17 cellular contexts compared by ENCODE assay signal in the genomic region with DNA sequence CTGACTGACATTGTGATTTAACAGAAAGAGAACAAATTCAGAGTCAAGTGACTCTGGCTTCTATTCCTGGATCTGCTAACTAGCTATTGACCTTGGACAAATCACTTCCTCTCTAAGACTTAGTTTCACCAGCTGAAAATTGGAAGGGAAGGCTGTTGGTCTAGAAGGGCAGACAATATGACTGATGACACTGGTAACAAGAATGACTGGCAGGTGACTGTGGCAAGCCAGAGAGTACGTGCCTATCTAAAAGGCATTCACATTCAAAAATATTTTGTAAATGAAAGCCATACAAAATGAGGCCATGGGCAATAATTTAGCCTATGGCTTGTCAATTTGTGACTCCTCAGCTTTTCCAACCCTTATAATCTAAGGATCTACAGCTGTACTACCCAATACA. TPM values are rescaled to one million over a fixed set of nuclear protein-coding genes. Genes with fewer than 3 reads are reported as not detected.
DNase-seq lines count a peak whose midpoint lies in the region; ATAC-seq lines count a peak whose summit lies in the region.
"Had no signal": no experiment of that assay in that cellular context is flagged by ENCODE, and none has a peak within 500 bp of the region (broad histone marks: within the 10 kb centered on the region; RNA-seq: fewer than 3 reads in every experiment).

No MANE protein-coding gene starts in this region.

- no peaks in the 10 kb centered on the region for H3K9me3 ChIP-seq in T-helper 17 cell (ENCODE audit: control insufficient read depth, low read length, poor library complexity, severe bottlenecking)

- peak; percentile 68 for DNase-seq in DMS153 (lab: John Stamatoyannopoulos, UW)
- no peak for DNase-seq in DMS153 treated with DMSO at 0.1 percent for 48 hours (lab: John Stamatoyannopoulos, UW; ENCODE audit: unreplicated experiment)
- peak; percentile 85 for DNase-seq in DMS53 treated with DMSO at 0.1 percent for 48 hours (lab: John Stamatoyannopoulos, UW; ENCODE audit: unreplicated experiment)
- peak; percentile 38 for DNase-seq in NCI-H69 (lab: John Stamatoyannopoulos, UW)
- peak; percentile 61 for DNase-seq in kidney tubule cell (ENCODE audit: low spot score)
- DNase-seq in T-helper 17 cell: no peak
- no peak for DNase-seq in NCI-H446 (lab: John Stamatoyannopoulos, UW)
- DNase-seq in epidermal melanocyte (ENCODE audit: insufficient read length, low spot score): no peak
- DNase-seq: AML-193, GDM1, H9, IMR-90, NCI-H1436 treated with DMSO at 0.1 percent for 48 hours, NCI-H2171, NCI-H524, OCI-M1, Right ventricle myocardium superior had no signal

- no peak overlapping the region for H3K4me3 Mint-ChIP-seq in T-helper 17 cell
- H3K4me3 Mint-ChIP-seq: H9 had no signal

- peaks cover 14% of the 10 kb centered on the region for H3K4me1 Mint-ChIP-seq in T-helper 17 cell
- H3K4me1 Mint-ChIP-seq: H9 had no signal

- no peak for ATAC-seq in T-helper 17 cell

- H3K27ac Mint-ChIP-seq in T-helper 17 cell: no peak overlapping the region
- H3K27ac Mint-ChIP-seq: H9 had no signal

- peaks cover 13% of the 10 kb centered on the region for H3K36me3 Mint-ChIP-seq in T-helper 17 cell (ENCODE audit: low read depth)

- no peaks in the 10 kb centered on the region for H3K27me3 Mint-ChIP-seq in T-helper 17 cell

RNA-seq across cellular contexts. Expression of a gene that starts 23.5 kb away (rescaled TPM):
- 10 to 100 TPM; 34.6 to 39.8 TPM for total RNA-seq in T-helper 17 cell

RNA-seq across cellular contexts. Expression of a gene that starts 56.8 kb away (rescaled TPM):
- total RNA-seq in T-helper 17 cell: under 1 TPM; 0.47 to 0.73 TPM

Comparison
In these comparisons a context has a peak if more than half of its experiments do, and no peak if none do; other contexts are left out.
1. DNase-seq: peak in DMS153 (single experiment), DMS53 treated with DMSO at 0.1 percent for 48 hours (single experiment), NCI-H69 (single experiment) and kidney tubule cell (single experiment); none in DMS153 treated with DMSO at 0.1 percent for 48 hours (single experiment), T-helper 17 cell (0 of 3), NCI-H446 (0 of 2) and epidermal melanocyte (single experiment).